8 cellular contexts compared by ENCODE assay signal in the genomic region with DNA sequence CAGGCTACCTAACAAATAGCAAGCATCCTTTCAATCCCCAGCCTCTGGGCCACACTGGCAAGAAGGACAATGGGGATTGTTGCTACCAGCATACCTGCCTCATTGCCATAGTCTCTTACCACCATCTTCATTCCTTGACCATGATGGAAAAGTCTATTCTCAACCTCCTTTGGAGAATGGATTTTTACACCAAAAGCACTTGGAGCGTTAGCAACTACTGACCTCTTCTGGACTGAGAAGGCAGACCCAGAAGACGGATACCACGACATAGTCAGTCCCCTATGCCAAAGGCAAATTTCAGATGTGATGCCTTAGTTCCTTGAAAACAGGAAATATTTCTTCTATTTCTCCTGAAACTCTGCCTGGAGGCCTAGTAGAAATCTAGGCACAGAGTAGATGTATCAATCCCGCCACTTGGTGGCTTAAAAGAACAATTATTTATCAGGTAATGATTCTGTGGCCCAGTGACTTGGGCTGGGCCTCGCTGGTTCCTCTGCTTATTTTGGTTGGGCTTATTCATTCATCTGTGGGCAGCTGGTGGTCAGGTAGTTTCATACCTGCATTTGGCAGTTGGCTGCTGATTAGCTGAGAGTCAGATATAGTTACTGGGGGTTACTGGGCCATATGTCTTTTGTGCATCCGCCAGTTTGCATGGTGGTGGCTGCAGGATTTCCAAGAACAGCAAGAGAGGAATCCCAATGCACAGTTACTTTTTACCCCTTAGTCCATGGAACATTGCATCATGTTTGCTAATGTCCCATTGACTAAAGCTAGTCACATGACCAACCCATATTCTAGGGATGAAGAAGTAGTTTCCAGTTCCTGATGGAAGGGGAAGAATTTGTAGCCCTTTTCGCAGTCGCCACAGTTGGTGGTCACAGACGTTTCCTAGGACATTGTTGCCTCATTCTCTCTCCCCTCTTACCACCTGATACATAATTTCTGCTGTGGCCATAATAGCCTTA.
DNase-seq lines count a peak whose midpoint lies in the region; ATAC-seq, FAIRE-seq and TF ChIP-seq lines count a peak whose summit lies in the region.

No MANE protein-coding gene starts in this region.

- no peak overlapping the region for H2AK5ac ChIP-seq in H1 (ENCODE audit: low read depth, low read length)

- no peaks in the 10 kb centered on the region for H3K36me3 Mint-ChIP-seq in CD4-positive, alpha-beta memory T cell

- H3K27ac Mint-ChIP-seq in CD4-positive, alpha-beta memory T cell: no peak overlapping the region

- H3K27ac ChIP-seq in Karpas-422 (ENCODE audit: low read length) (no peak overlapping the region), H1 (ENCODE audit: low read depth, low read length) (no peak overlapping the region), psoas muscle (no peak overlapping the region)
- no peak overlapping the region for H3K27ac ChIP-seq in CD4-positive, alpha-beta memory T cell (ENCODE audit: low read depth, low read length)

- H3K27me3 Mint-ChIP-seq in CD4-positive, alpha-beta memory T cell: peaks cover 9 to 11% of the 10 kb centered on the region in 2 donors

- H3K9ac ChIP-seq in Karpas-422 (ENCODE audit: low read length) (no peak overlapping the region), H1 (replicated peaks in 1 of 4; ENCODE audit: extremely low read depth in 1 of 4, low read depth in 3 of 4, low read length in 3 of 4) (no peak overlapping the region)

- no peak overlapping the region; the same call in 1 of the 2 replicates for H3K4me3 ChIP-seq in GM12864 (ENCODE audit: low read depth, low read length)
- peak overlapping the region; percentile 23; the same call in 1 of the 2 replicates for H3K4me3 ChIP-seq in Karpas-422 (ENCODE audit: low read length)
- H3K4me3 ChIP-seq in H1 (ENCODE audit: extremely low read depth in 1 of 4, insufficient read depth in 2 of 4, low read depth in 3 of 4, low read length in 4 of 4): no peak overlapping the region
- no peak overlapping the region for H3K4me3 ChIP-seq in psoas muscle
- no peak overlapping the region for H3K4me3 ChIP-seq in CD4-positive, alpha-beta memory T cell (ENCODE audit: low read length in 2 of 2)

- no peaks in the 10 kb centered on the region for H3K9me2 ChIP-seq in Karpas-422 (replicated peaks; ENCODE audit: insufficient read depth, low read length)

- POLR2A ChIA-PET in H1 (lab: Charles Lee; ENCODE audit: partially characterized antibody): interaction anchor here (0.6 to 1.2 kb wide), 2 partner anchors 120 to 759 kb away, joined by 3 read pairs; no protein-coding TSS in a partner anchor
- POLR2A ChIA-PET in CD4-positive, alpha-beta memory T cell (lab: Charles Lee; ENCODE audit: partially characterized antibody): no interaction called here

- H4K20me1 ChIP-seq in Karpas-422 (ENCODE audit: insufficient read depth, low read depth, low read length) (peaks cover 20% of the 10 kb centered on the region; the same call in 1 of the 2 replicates), H1 (replicated peaks in 1 of 2; ENCODE audit: control insufficient read depth in 1 of 2, insufficient read depth in 2 of 2, low read length in 2 of 2) (no peaks in the 10 kb centered on the region)

- CTCF ChIA-PET in H1 (lab: Charles Lee; ENCODE audit: partially characterized antibody): interaction anchor here (0.7 to 7.5 kb wide), 25 partner anchors 8 to 618 kb away, joined by 3 to 64 read pairs (median 4); a partner anchor contains a TSS
- CTCF ChIA-PET in CD4-positive, alpha-beta memory T cell (lab: Charles Lee; ENCODE audit: partially characterized antibody): no interaction called here

- no peaks in the 10 kb centered on the region for H3K9me3 ChIP-seq in Karpas-422 (ENCODE audit: low read length)
- H3K9me3 ChIP-seq in H1 (ENCODE audit: insufficient read depth in 2 of 2, low read depth in 1 of 2, low read length in 1 of 2): no peaks in the 10 kb centered on the region
- H3K9me3 ChIP-seq in psoas muscle: no peaks in the 10 kb centered on the region
- no peaks in the 10 kb centered on the region for H3K9me3 ChIP-seq in CD4-positive, alpha-beta memory T cell (ENCODE audit: control insufficient read depth in 1 of 2, low read length in 2 of 2)

- no peak overlapping the region for H3K4me3 Mint-ChIP-seq in CD4-positive, alpha-beta memory T cell

- peaks cover 0 to 14% (median 10%) of the 10 kb centered on the region in 8 donors for H3K9me3 Mint-ChIP-seq in CD4-positive, alpha-beta memory T cell

- H3K79me1 ChIP-seq in H1 (ENCODE audit: low read depth, low read length): no peaks in the 10 kb centered on the region

- no peak overlapping the region for H3K4ac ChIP-seq in H1 (replicated peaks; ENCODE audit: insufficient read length, low read depth, low read length)

- no peak for FAIRE-seq in H1 (lab: Jason Lieb, UNC)

- WGBS in H1 (ENCODE audit: extremely low coverage in 1 of 2, insufficient coverage in 1 of 2, insufficient read length in 1 of 2, insufficient replicate concordance in 2 of 2, low coverage in 1 of 2, low lambda C conversion rate in 2 of 2, missing lambda C conversion rate in 1 of 2), 2 experiments: 77% methylated on average over 9 of the region's 9 CpGs; no CpG with 5 or more reads in 1 of the 2 experiments
- WGBS in psoas muscle, 3 donors: 77 to 78% (median 78%) methylated on average over 9 of the region's 9 CpGs

- H2BK20ac ChIP-seq in H1 (ENCODE audit: low read length): no peak overlapping the region

- no peak overlapping the region for H2BK12ac ChIP-seq in H1 (ENCODE audit: low read depth, low read length)

- H4K91ac ChIP-seq in H1 (replicated peaks; ENCODE audit: insufficient read length, low read length): no peak overlapping the region

- intact Hi-C loops in psoas muscle (cut with DNase I): no loop called here
- intact Hi-C loops in CD4-positive, alpha-beta memory T cell (cut with micrococcal nuclease): no loop called here

- H3K79me2 ChIP-seq in Karpas-422 (ENCODE audit: low read length) (no peaks in the 10 kb centered on the region), H1 (ENCODE audit: control insufficient read depth in 1 of 2, insufficient read depth in 2 of 2, low read length in 2 of 2) (no peaks in the 10 kb centered on the region)

- H2AFZ ChIP-seq in Karpas-422 (ENCODE audit: low read length) (no peak overlapping the region), H1 (ENCODE audit: low read length) (no peak overlapping the region)

- H2BK5ac ChIP-seq in H1 (ENCODE audit: low read depth, low read length): no peak overlapping the region; the same call in 1 of the 2 replicates

- no peak overlapping the region for H3K23ac ChIP-seq in H1 (ENCODE audit: insufficient read length)

- TF ChIP-seq CTCF in GM12864 (IDR thresholded peaks at IDR 0.05; ENCODE audit: low read depth, low read length, missing control alignments): peak; percentile 34
- TF ChIP-seq CTCF in H1 (IDR thresholded peaks at IDR 0.05; ENCODE audit: control extremely low read depth in 1 of 3, insufficient read depth in 1 of 3, low read depth in 1 of 3, low read length in 3 of 3): peak; percentile 17 to 54 (median 44)
- peak; percentile 14 for TF ChIP-seq CTCF in psoas muscle (IDR thresholded peaks at IDR 0.05)

- no peaks in the 10 kb centered on the region for H3K23me2 ChIP-seq in H1 (ENCODE audit: low read depth, low read length)

- no peak for ATAC-seq in psoas muscle
- ATAC-seq in HG03442 (IDR thresholded peaks at IDR 0.05; ENCODE audit: unreplicated experiment): no peak
- no peak for ATAC-seq in GM21515 (IDR thresholded peaks at IDR 0.05; ENCODE audit: unreplicated experiment)

- no peaks in the 10 kb centered on the region for H3K4me1 Mint-ChIP-seq in CD4-positive, alpha-beta memory T cell

- TF ChIP-seq EP300 in H1 (IDR thresholded peaks at IDR 0.05; ENCODE audit: borderline replicate concordance in 1 of 2, low read depth in 2 of 2, low read length in 2 of 2): no peak

- H3K27me3 ChIP-seq in Karpas-422 (ENCODE audit: low read length) (0 out of 2 replicates have a peak, but pooled peaks cover 2% of the 10 kb centered on the region), H1 (replicated peaks in 1 of 4; ENCODE audit: control insufficient read depth in 3 of 4, extremely low read depth in 1 of 4, insufficient read depth in 3 of 4, low read length in 3 of 4) (no peaks in the 10 kb centered on the region; a peak in 3 of 7 replicates), psoas muscle (ENCODE audit: insufficient read depth in 3 of 3, low read length in 2 of 3) (peaks cover 0 to 3% (median 2%) of the 10 kb centered on the region in 3 donors)
- H3K27me3 ChIP-seq in CD4-positive, alpha-beta memory T cell (ENCODE audit: insufficient read depth, low read length): no peaks in the 10 kb centered on the region

- no peak for TF ChIP-seq POLR2A in H1 (IDR thresholded peaks at IDR 0.05; ENCODE audit: control extremely low read depth in 1 of 2, low read depth in 2 of 2, low read length in 2 of 2)

- H3K56ac ChIP-seq in H1 (replicated peaks; ENCODE audit: insufficient read length, low read depth, low read length): no peak overlapping the region

- H3K4me1 ChIP-seq in Karpas-422 (ENCODE audit: low read length): peaks cover 27% of the 10 kb centered on the region
- H3K4me1 ChIP-seq in H1 (replicated peaks in 1 of 4; ENCODE audit: control insufficient read depth in 3 of 4, insufficient read depth in 4 of 4, low read length in 3 of 4): peaks cover 0 to 4% (median 3%) of the 10 kb centered on the region in 4 experiments; a peak in 2 of 7 replicates
- H3K4me1 ChIP-seq in psoas muscle: no peaks in the 10 kb centered on the region
- H3K4me1 ChIP-seq in CD4-positive, alpha-beta memory T cell (ENCODE audit: insufficient read depth, low read length): no peaks in the 10 kb centered on the region

- H4K8ac ChIP-seq in H1 (ENCODE audit: extremely low read depth, insufficient read depth, low read length): no peak overlapping the region; the same call in 1 of the 2 replicates

- H3K36me3 ChIP-seq in Karpas-422 (ENCODE audit: insufficient read depth, low read length) (no peaks in the 10 kb centered on the region), H1 (ENCODE audit: control insufficient read depth in 2 of 4, insufficient read depth in 4 of 4, low read length in 3 of 4) (no peaks in the 10 kb centered on the region), psoas muscle (ENCODE audit: insufficient read depth in 1 of 2, low read depth in 1 of 2) (no peaks in the 10 kb centered on the region)
- no peaks in the 10 kb centered on the region for H3K36me3 ChIP-seq in CD4-positive, alpha-beta memory T cell (ENCODE audit: insufficient read depth, low read length)

- H3K4me2 ChIP-seq in Karpas-422 (ENCODE audit: low read depth, low read length, poor library complexity, severe bottlenecking) (peak overlapping the region; percentile 50), H1 (ENCODE audit: insufficient read depth in 1 of 2, low read depth in 2 of 2, low read length in 2 of 2) (no peak overlapping the region)

- H4K5ac ChIP-seq in H1 (ENCODE audit: insufficient read length, low read depth, low read length): no peak overlapping the region

- H3K14ac ChIP-seq in H1 (ENCODE audit: insufficient read length): no peak overlapping the region

- H2BK120ac ChIP-seq in H1 (replicated peaks; ENCODE audit: low read depth, low read length): no peak overlapping the region

- DNase-seq in GM12864 (ENCODE audit: low read depth) (peak; percentile 62), Karpas-422 (peak; percentile 50), H1 (ENCODE audit: low read depth in 1 of 2, low spot score in 2 of 2) (no peak), psoas muscle (no peak), NCI-H2107 treated with DMSO at 0.1 percent for 48 hours (lab: John Stamatoyannopoulos, UW; ENCODE audit: unreplicated experiment) (no peak)
- DNase-seq in CD4-positive, alpha-beta memory T cell: no peak

- no peak overlapping the region for H2BK15ac ChIP-seq in H1 (ENCODE audit: low read length)

- no peak overlapping the region for H3K18ac ChIP-seq in H1 (ENCODE audit: extremely low read depth, low read length)

- TF ChIP-seq RAD21 in H1 (IDR thresholded peaks at IDR 0.05 in 1 of 2, conservative IDR thresholded peaks at IDR 0.05 in 1 of 2; ENCODE audit: low read depth in 2 of 2, low read length in 2 of 2): peak; percentile 72 to 79

Comparison
In these comparisons a context has a peak if more than half of its experiments do, and no peak if none do; other contexts are left out.
1. DNase-seq: peak in GM12864 (single experiment) and Karpas-422 (single experiment); none in H1 (0 of 2), psoas muscle (0 of 2), CD4-positive, alpha-beta memory T cell (0 of 5) and NCI-H2107 treated with DMSO at 0.1 percent for 48 hours (single experiment).
2. Peak in every context shown above with its lines, with median percentiles within 50 percentile points of each other: CTCF ChIP-seq.